Comparison of ENCODE assay signal across 1 cellular context in the genomic region with DNA sequence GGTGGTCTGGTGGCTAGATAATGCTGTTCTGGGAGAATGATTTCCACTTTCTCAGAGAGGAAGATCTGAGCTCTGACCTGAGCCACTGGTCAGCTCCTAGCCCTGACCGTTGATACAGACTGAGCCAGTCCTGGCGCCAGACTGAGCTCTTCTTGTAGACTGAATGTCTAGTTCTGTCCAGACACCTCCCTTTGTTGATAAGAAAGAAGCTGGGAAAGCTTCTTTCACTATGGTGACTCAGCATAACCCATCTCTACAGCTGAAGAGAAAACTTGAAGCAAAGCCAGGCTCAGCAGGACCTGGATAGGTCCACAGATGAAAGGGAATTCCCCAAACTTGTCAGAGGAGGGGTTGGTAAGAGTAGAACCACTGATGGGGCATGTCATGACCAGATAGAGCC.
TF ChIP-seq lines count a peak whose summit lies in the region.

No MANE protein-coding gene starts in this region.

TF ChIP-seq in IMR-90, 13 proteins besides CTCF, POLR2A, EP300 and RAD21:
- TF ChIP-seq USF2 (IDR thresholded peaks at IDR 0.05; ENCODE audit: low read depth, low read length) = no peak
- no peak for TF ChIP-seq RCOR1 (IDR thresholded peaks at IDR 0.05; ENCODE audit: insufficient replicate concordance, low read length)
- TF ChIP-seq MAFK (IDR thresholded peaks at IDR 0.05; ENCODE audit: low read depth, low read length) = no peak
- TF ChIP-seq NFE2L2 (IDR thresholded peaks at IDR 0.05; ENCODE audit: low read depth, low read length) = peak; percentile 43; the same call in 1 of the 2 replicates
- no peak for TF ChIP-seq CHD1 (IDR thresholded peaks at IDR 0.05; ENCODE audit: low read depth, low read length)
- no peak for TF ChIP-seq FOS (IDR thresholded peaks at IDR 0.05; ENCODE audit: low read depth, low read length)
- TF ChIP-seq MXI1 (IDR thresholded peaks at IDR 0.05; ENCODE audit: borderline replicate concordance, low read depth, low read length) = no peak
- no peak for TF ChIP-seq CEBPB (IDR thresholded peaks at IDR 0.05; ENCODE audit: low read depth, low read length)
- TF ChIP-seq BHLHE40 (IDR thresholded peaks at IDR 0.05; ENCODE audit: low read depth, low read length) = no peak
